ENCODE assay signal across 17 cellular contexts in genomic region chr2:227517724-227518123, GRCh38. TPM values are rescaled to one million over a fixed set of nuclear protein-coding genes. Genes with fewer than 3 reads are reported as not detected.
DNase-seq lines count a peak whose midpoint lies in the region; ATAC-seq and TF ChIP-seq lines count a peak whose summit lies in the region.
"Had no signal": no experiment of that assay in that cellular context is flagged by ENCODE, and none has a peak within 500 bp of the region (broad histone marks: within the 10 kb centered on the region; RNA-seq: fewer than 3 reads in every experiment).

No MANE protein-coding gene starts in this region.

- H3K27me3 ChIP-seq in ACC112 (ENCODE audit: insufficient read depth, low read length) (no peaks in the 10 kb centered on the region), GM23248 (replicated peaks; ENCODE audit: insufficient read depth) (no peaks in the 10 kb centered on the region), smooth muscle cell (ENCODE audit: low read depth) (no peaks in the 10 kb centered on the region), right lobe of liver (no peaks in the 10 kb centered on the region)
- H3K27me3 ChIP-seq: SJCRH30 had no signal

- in situ Hi-C loops in GM23248 (cut with MboI) = no loop called here

- no peak for TF ChIP-seq CTCF in smooth muscle cell (IDR thresholded peaks at IDR 0.05; ENCODE audit: borderline replicate concordance, insufficient read depth, poor library complexity, severe bottlenecking)
- TF ChIP-seq CTCF in right lobe of liver (IDR thresholded peaks at IDR 0.05) = no peak

- peaks cover 63% of the 10 kb centered on the region for H3K4me1 Mint-ChIP-seq in dendritic cell treated with granulocyte-macrophage colony-stimulating factor and Interleukin-4, amounts not matched to agents 40 ng/mL and 50 ng/mL, for 4 days (ENCODE audit: low read depth)

- H3K9me3 Mint-ChIP-seq in dendritic cell treated with granulocyte-macrophage colony-stimulating factor and Interleukin-4, amounts not matched to agents 40 ng/mL and 50 ng/mL, for 4 days = no peaks in the 10 kb centered on the region
- H3K9me3 Mint-ChIP-seq: CD8-positive, alpha-beta T cell had no signal

- ATAC-seq in right lobe of liver = no peak
- ATAC-seq: CD8-positive, alpha-beta T cell had no signal

- peak overlapping the region; percentile 22 for H3K4me2 ChIP-seq in GM23248 (ENCODE audit: unreplicated experiment)
- H3K4me2 ChIP-seq in smooth muscle cell = peak overlapping the region; percentile 8

- H3K4me3 ChIP-seq in ACC112 (ENCODE audit: low read depth, low read length) (no peak overlapping the region), GM23248 (no peak overlapping the region), smooth muscle cell (no peak overlapping the region), right lobe of liver (no peak overlapping the region)
- H3K4me3 ChIP-seq: SJCRH30 had no signal

- H3K9me2 ChIP-seq in GM23248 (ENCODE audit: insufficient read depth) = no peaks in the 10 kb centered on the region

- peak overlapping the region; percentile 25 for H3K27ac ChIP-seq in ACC112 (ENCODE audit: low read depth, low read length)
- peak overlapping the region; percentile 8 for H3K27ac ChIP-seq in GM23248
- peak overlapping the region; percentile 44 for H3K27ac ChIP-seq in smooth muscle cell (ENCODE audit: low read depth)
- H3K27ac ChIP-seq in right lobe of liver = no peak overlapping the region
- H3K27ac ChIP-seq: SJCRH30 had no signal

- no peak overlapping the region for H2AFZ ChIP-seq in ACC112 (ENCODE audit: low read length, unreplicated experiment)
- no peak overlapping the region for H2AFZ ChIP-seq in GM23248
- H2AFZ ChIP-seq in smooth muscle cell (ENCODE audit: low read depth) = no peak overlapping the region

- H3K4me1 ChIP-seq in ACC112 (ENCODE audit: control insufficient read depth, insufficient read depth, low read length, unreplicated experiment) (peaks cover 40% of the 10 kb centered on the region), GM23248 (ENCODE audit: insufficient read depth) (peaks cover 47% of the 10 kb centered on the region), smooth muscle cell (ENCODE audit: low read depth) (peaks cover 4% of the 10 kb centered on the region), right lobe of liver (peaks cover 0 to 14% (median 6%) of the 10 kb centered on the region in 4 donors)
- H3K4me1 ChIP-seq: SJCRH30 had no signal

- H3K79me2 ChIP-seq in ACC112 (ENCODE audit: control insufficient read depth, insufficient read depth, low read length, unreplicated experiment) (peaks cover 89% of the 10 kb centered on the region), GM23248 (ENCODE audit: insufficient read depth) (peaks cover 100% of the 10 kb centered on the region), smooth muscle cell (ENCODE audit: low read depth) (peaks cover 100% of the 10 kb centered on the region)

- H4K20me1 ChIP-seq in GM23248 (ENCODE audit: insufficient read depth) (peaks cover 38% of the 10 kb centered on the region), smooth muscle cell (ENCODE audit: low read depth) (peaks cover 100% of the 10 kb centered on the region)

- H3K36me3 ChIP-seq in ACC112 (ENCODE audit: insufficient read depth, low read length) = 0 out of 2 replicates have a peak, but pooled peaks cover 16% of the 10 kb centered on the region
- H3K36me3 ChIP-seq in GM23248 (ENCODE audit: low read depth) = peaks cover 16% of the 10 kb centered on the region; the same call in 1 of the 2 replicates
- H3K36me3 ChIP-seq in smooth muscle cell (ENCODE audit: low read depth) = no peaks in the 10 kb centered on the region
- H3K36me3 ChIP-seq in right lobe of liver = no peaks in the 10 kb centered on the region

- TF ChIP-seq POLR2A in right lobe of liver (IDR thresholded peaks at IDR 0.05) = no peak

- WGBS in GM23248 (ENCODE audit: low coverage in 1 of 2, low lambda C conversion rate in 2 of 2, missing lambda C conversion rate in 2 of 2), 2 experiments = 80 to 82% methylated on average over 5 of the region's 5 CpGs
- WGBS in smooth muscle cell (ENCODE audit: low lambda C conversion rate) = 90% methylated on average over 5 of the region's 5 CpGs
- WGBS in right lobe of liver (ENCODE audit: insufficient coverage, low coverage, low lambda C conversion rate, missing lambda C conversion rate) = 76% methylated on average over 5 of the region's 5 CpGs

- peak overlapping the region; percentile 56 for H3K27ac Mint-ChIP-seq in dendritic cell treated with granulocyte-macrophage colony-stimulating factor and Interleukin-4, amounts not matched to agents 40 ng/mL and 50 ng/mL, for 4 days
- H3K27ac Mint-ChIP-seq: B cell; CD8-positive, alpha-beta T cell had no signal

- H3K9me3 ChIP-seq in GM23248 (ENCODE audit: low read depth) (no peaks in the 10 kb centered on the region), smooth muscle cell (replicated peaks; ENCODE audit: low read depth) (no peaks in the 10 kb centered on the region), right lobe of liver (no peaks in the 10 kb centered on the region)
- H3K9me3 ChIP-seq: SJCRH30 had no signal

- no peak for DNase-seq in GM23248
- DNase-seq in smooth muscle cell (lab: John Stamatoyannopoulos, UW; ENCODE audit: unreplicated experiment) = no peak
- DNase-seq in right lobe of liver = no peak
- no peak for DNase-seq in COR-L47 (lab: John Stamatoyannopoulos, UW)
- no peak for DNase-seq in NCI-H1694 (lab: John Stamatoyannopoulos, UW)
- DNase-seq: CD8-positive, alpha-beta T cell; DND-41; KG1; NCI-H1092; NCI-H146; NCI-H2081 treated with DMSO at 0.1 percent for 48 hours; NCI-H510A; NCI-H774; SJCRH30 had no signal

- intact Hi-C loops in dendritic cell treated with granulocyte-macrophage colony-stimulating factor and Interleukin-4, amounts not matched to agents 40 ng/mL and 50 ng/mL, for 4 days (cut with micrococcal nuclease) = loop anchor here (5.0 kb wide), 1 partner anchor 45 kb away; the partner anchor contains the start of gene AGFG1
- intact Hi-C loops in right lobe of liver (cut with DNase I) = no loop called here

- H3K27me3 Mint-ChIP-seq in dendritic cell treated with granulocyte-macrophage colony-stimulating factor and Interleukin-4, amounts not matched to agents 40 ng/mL and 50 ng/mL, for 4 days = no peaks in the 10 kb centered on the region
- H3K27me3 Mint-ChIP-seq: B cell had no signal

- H3F3A ChIP-seq in GM23248 (ENCODE audit: insufficient read depth) (peaks cover 37% of the 10 kb centered on the region), smooth muscle cell (ENCODE audit: low read depth) (no peaks in the 10 kb centered on the region)

- H3K9ac ChIP-seq in GM23248 (no peak overlapping the region), smooth muscle cell (ENCODE audit: low read depth) (no peak overlapping the region)

- no peak overlapping the region for H3K4me3 Mint-ChIP-seq in dendritic cell treated with granulocyte-macrophage colony-stimulating factor and Interleukin-4, amounts not matched to agents 40 ng/mL and 50 ng/mL, for 4 days
- H3K4me3 Mint-ChIP-seq: B cell; CD8-positive, alpha-beta T cell had no signal

- H3K36me3 Mint-ChIP-seq in dendritic cell treated with granulocyte-macrophage colony-stimulating factor and Interleukin-4, amounts not matched to agents 40 ng/mL and 50 ng/mL, for 4 days (ENCODE audit: low read depth) = peaks cover 12% of the 10 kb centered on the region

RNA-seq across cellular contexts. Expression of gene AGFG1, which starts 45.8 kb away (rescaled TPM):
- 144 and 150 TPM in 2 replicates for total RNA-seq in GM23248 (2014; rRNA removed; shearing (Covaris generic))
- polyA plus RNA-seq in GM23248 (2016; fragmentation: Nextera tagmentation; extraction: Ambion mirVana) (14.0 and 16.5 TPM in 2 replicates), smooth muscle cell (60.5 and 61.1 TPM in 2 replicates)
- total RNA-seq in smooth muscle cell (127 and 143 TPM in 2 replicates), right lobe of liver (10 to 100 TPM; 25.2 to 70.0 (median 39.5) TPM)

Comparison
In these comparisons a context has a peak if more than half of its experiments do, and no peak if none do; other contexts are left out.
1. H3K27ac ChIP-seq: peak in ACC112 (single experiment), GM23248 (single experiment) and smooth muscle cell (single experiment); none in right lobe of liver (0 of 3).